Comparison of ENCODE assay signal across 28 cellular contexts in genomic region chr1:186615332-186615731, GRCh38.
DNase-seq lines count a peak whose midpoint lies in the region; ATAC-seq, FAIRE-seq and TF ChIP-seq lines count a peak whose summit lies in the region.
"Had no signal": no experiment of that assay in that cellular context is flagged by ENCODE, and none has a peak within 500 bp of the region (broad histone marks: within the 10 kb centered on the region; RNA-seq: fewer than 3 reads in every experiment).

No MANE protein-coding gene starts in this region.

- no peaks in the 10 kb centered on the region for H3K9me3 ChIP-seq in Loucy (ENCODE audit: insufficient read depth, low read depth, low read length)
- H3K9me3 ChIP-seq in vagina = no peaks in the 10 kb centered on the region
- H3K9me3 ChIP-seq: left lung, ovary, tibial nerve had no signal

- no peaks in the 10 kb centered on the region for H3K79me2 ChIP-seq in Loucy (ENCODE audit: insufficient read depth, low read length)

- peaks cover 42% of the 10 kb centered on the region for H3K4me1 Mint-ChIP-seq in activated CD8-positive, alpha-beta T cell treated with anti-CD3 and anti-CD28 coated beads, Interleukin-2, amount 10 ng/mL, durations not matched to agents 7 days and 5 days (ENCODE audit: low read depth)
- H3K4me1 Mint-ChIP-seq in activated CD8-positive, alpha-beta T cell treated with anti-CD3 and anti-CD28 coated beads for 36 hours (ENCODE audit: low read depth) = peaks cover 27% of the 10 kb centered on the region
- peaks cover 32% of the 10 kb centered on the region for H3K4me1 Mint-ChIP-seq in activated T-helper 2 cell treated with anti-CD3 and anti-CD28 coated beads, Interferon-gamma antibody, Interleukin-2, Interleukin-4, amounts not matched to agents 10 μg/mL and 5 μg/mL and 100 μg/mL, durations not matched to agents 14 hours and 24 hours and 36 hours (ENCODE audit: low read depth)
- peaks cover 33 to 38% of the 10 kb centered on the region in 2 donors for H3K4me1 Mint-ChIP-seq in natural killer cell treated with Interleukin-12 subunit alpha and Interleukin-12 subunit beta and Interleukin-15 and Interleukin-18, amount 100 ng/mL, for 72 hours (ENCODE audit: low read depth in 2 of 2)

- POLR2A ChIA-PET in activated CD8-positive, alpha-beta T cell treated with anti-CD3 and anti-CD28 coated beads, Interleukin-2, amount 10 ng/mL, durations not matched to agents 7 days and 5 days (lab: Charles Lee) = no interaction called here
- POLR2A ChIA-PET in activated CD8-positive, alpha-beta T cell treated with anti-CD3 and anti-CD28 coated beads for 36 hours (lab: Charles Lee) = no interaction called here

- peak overlapping the region; percentile 49 for H3K4me2 ChIP-seq in Loucy (ENCODE audit: low read depth, low read length, poor library complexity, severe bottlenecking)
- H3K4me2 ChIP-seq: smooth muscle cell had no signal

- intact Hi-C loops in activated CD8-positive, alpha-beta T cell treated with anti-CD3 and anti-CD28 coated beads for 36 hours (cut with micrococcal nuclease) = no loop called here
- intact Hi-C loops in activated T-helper 2 cell treated with anti-CD3 and anti-CD28 coated beads, Interferon-gamma antibody, Interleukin-2, Interleukin-4, amounts not matched to agents 10 μg/mL and 5 μg/mL and 100 μg/mL, durations not matched to agents 14 hours and 24 hours and 36 hours (cut with micrococcal nuclease) = loop anchor here (5.0 kb wide), 2 partner anchors 67 to 287 kb away; partner anchors contain the start of gene PTGS2
- intact Hi-C loops in vagina (cut with DNase I) = loop anchor here (10.0 kb wide), 1 partner anchor 369 kb away; no protein-coding TSS in a partner anchor

- peak; percentile 47 for ATAC-seq in activated CD8-positive, alpha-beta T cell treated with anti-CD3 and anti-CD28 coated beads, Interleukin-2, amount 10 ng/mL, durations not matched to agents 7 days and 5 days
- no peak for ATAC-seq in activated CD8-positive, alpha-beta T cell treated with anti-CD3 and anti-CD28 coated beads for 36 hours
- ATAC-seq in natural killer cell treated with Interleukin-12 subunit alpha and Interleukin-12 subunit beta and Interleukin-15 and Interleukin-18, amount 100 ng/mL, for 72 hours = no peak
- no peak for ATAC-seq in HG03342 (IDR thresholded peaks at IDR 0.05; ENCODE audit: unreplicated experiment)
- ATAC-seq: HCT116, K562, left lung, Panc1 had no signal

- FAIRE-seq in HTR-8/SVneo (lab: Jason Lieb, UNC) = no peak
- FAIRE-seq: islet of Langerhans, K562 had no signal

- H3K27me3 ChIP-seq in Loucy (ENCODE audit: insufficient read depth, low read length, poor library complexity, severe bottlenecking) (no peaks in the 10 kb centered on the region), vagina (no peaks in the 10 kb centered on the region)
- H3K27me3 ChIP-seq: brain microvascular endothelial cell, left lung, ovary, tibial nerve had no signal

- H3K9me3 Mint-ChIP-seq in activated CD8-positive, alpha-beta T cell treated with anti-CD3 and anti-CD28 coated beads, Interleukin-2, amount 10 ng/mL, durations not matched to agents 7 days and 5 days (ENCODE audit: insufficient read depth) = no peaks in the 10 kb centered on the region
- no peaks in the 10 kb centered on the region for H3K9me3 Mint-ChIP-seq in activated CD8-positive, alpha-beta T cell treated with anti-CD3 and anti-CD28 coated beads for 36 hours
- peaks cover 4% of the 10 kb centered on the region for H3K9me3 Mint-ChIP-seq in activated T-helper 2 cell treated with anti-CD3 and anti-CD28 coated beads, Interferon-gamma antibody, Interleukin-2, Interleukin-4, amounts not matched to agents 10 μg/mL and 5 μg/mL and 100 μg/mL, durations not matched to agents 14 hours and 24 hours and 36 hours
- peaks cover 2% of the 10 kb centered on the region for H3K9me3 Mint-ChIP-seq in natural killer cell treated with Interleukin-12 subunit alpha and Interleukin-12 subunit beta and Interleukin-15 and Interleukin-18, amount 100 ng/mL, for 72 hours

- H3K36me3 ChIP-seq in Loucy (ENCODE audit: insufficient read depth, low read length) (no peaks in the 10 kb centered on the region), vagina (no peaks in the 10 kb centered on the region)
- H3K36me3 ChIP-seq: brain microvascular endothelial cell, left lung, ovary, tibial nerve had no signal

- peaks cover 17% of the 10 kb centered on the region for H3K4me1 ChIP-seq in Loucy (ENCODE audit: insufficient read depth, low read length, poor library complexity, severe bottlenecking)
- H3K4me1 ChIP-seq in vagina = peaks cover 6% of the 10 kb centered on the region

- H3K27ac Mint-ChIP-seq in activated CD8-positive, alpha-beta T cell treated with anti-CD3 and anti-CD28 coated beads, Interleukin-2, amount 10 ng/mL, durations not matched to agents 7 days and 5 days = peak overlapping the region; percentile 48
- no peak overlapping the region for H3K27ac Mint-ChIP-seq in activated CD8-positive, alpha-beta T cell treated with anti-CD3 and anti-CD28 coated beads for 36 hours
- H3K27ac Mint-ChIP-seq in activated T-helper 2 cell treated with anti-CD3 and anti-CD28 coated beads, Interferon-gamma antibody, Interleukin-2, Interleukin-4, amounts not matched to agents 10 μg/mL and 5 μg/mL and 100 μg/mL, durations not matched to agents 14 hours and 24 hours and 36 hours = no peak overlapping the region
- H3K27ac Mint-ChIP-seq in natural killer cell treated with Interleukin-12 subunit alpha and Interleukin-12 subunit beta and Interleukin-15 and Interleukin-18, amount 100 ng/mL, for 72 hours = peak overlapping the region in 1 of 2 donors; percentile 56

- no peak for DNase-seq in activated CD8-positive, alpha-beta T cell treated with anti-CD3 and anti-CD28 coated beads, Interleukin-2, amount 10 ng/mL, durations not matched to agents 7 days and 5 days
- no peak for DNase-seq in activated CD8-positive, alpha-beta T cell treated with anti-CD3 and anti-CD28 coated beads for 36 hours
- DNase-seq in activated T-helper 2 cell treated with anti-CD3 and anti-CD28 coated beads, Interferon-gamma antibody, Interleukin-2, Interleukin-4, amounts not matched to agents 10 μg/mL and 5 μg/mL and 100 μg/mL, durations not matched to agents 14 hours and 24 hours and 36 hours (ENCODE audit: low spot score) = no peak
- DNase-seq in natural killer cell treated with Interleukin-12 subunit alpha and Interleukin-12 subunit beta and Interleukin-15 and Interleukin-18, amount 100 ng/mL, for 72 hours (ENCODE audit: low spot score) = no peak
- DNase-seq in vagina (ENCODE audit: extremely low spot score in 2 of 2) (no peak), HTR-8/SVneo (ENCODE audit: insufficient read length, low spot score) (no peak)
- DNase-seq: activated CD4-positive, CD25-positive, alpha-beta regulatory T cell; activated gamma-delta T cell treated with Interleukin-2 at 50 U/mL for 16 hours; activated T-cell treated with anti-CD3 and anti-CD28 coated beads, Interleukin-2, amount 50 U/mL, for 1 hour; amniotic stem cell; brain microvascular endothelial cell; Calu3; DND-41; left lung; naive B cell; NCI-H1694 treated with DMSO at 0.1 percent for 48 hours; NCI-H524; ovary; SHP77 treated with DMSO at 0.1 percent for 48 hours; stimulated activated CD4-positive, alpha-beta T cell treated with anti-CD3 and anti-CD28 coated beads, Interleukin-2, amount 100 ng/mL, for 48 hours had no signal

- peak overlapping the region; percentile 95 for H2AFZ ChIP-seq in Loucy (ENCODE audit: low read length)

- no peaks in the 10 kb centered on the region for H3F3A ChIP-seq in Loucy (ENCODE audit: low read depth)

- CTCF ChIA-PET in activated CD8-positive, alpha-beta T cell treated with anti-CD3 and anti-CD28 coated beads, Interleukin-2, amount 10 ng/mL, durations not matched to agents 7 days and 5 days (lab: Charles Lee) = interaction anchor here (1.0 to 1.4 kb wide), 2 partner anchors 9 to 240 kb away, joined by 4 to 5 read pairs; partner anchors contain the start of gene TPR
- CTCF ChIA-PET in activated CD8-positive, alpha-beta T cell treated with anti-CD3 and anti-CD28 coated beads for 36 hours (lab: Charles Lee) = interaction anchor here (1.0 kb wide), 1 partner anchor 240 kb away, joined by 3 read pairs; the partner anchor contains the start of gene TPR

- no peak overlapping the region for H3K4me3 ChIP-seq in Loucy (ENCODE audit: low read length, poor library complexity, severe bottlenecking)
- H3K4me3 ChIP-seq in vagina = no peak overlapping the region
- H3K4me3 ChIP-seq: K562, left lung, ovary, smooth muscle cell, tibial nerve had no signal

- no peak overlapping the region for H3K9ac ChIP-seq in Loucy (ENCODE audit: low read depth, low read length, poor library complexity, severe bottlenecking)

- peak overlapping the region; percentile 15 for H3K4me3 Mint-ChIP-seq in activated CD8-positive, alpha-beta T cell treated with anti-CD3 and anti-CD28 coated beads, Interleukin-2, amount 10 ng/mL, durations not matched to agents 7 days and 5 days
- no peak overlapping the region for H3K4me3 Mint-ChIP-seq in activated CD8-positive, alpha-beta T cell treated with anti-CD3 and anti-CD28 coated beads for 36 hours
- H3K4me3 Mint-ChIP-seq in activated T-helper 2 cell treated with anti-CD3 and anti-CD28 coated beads, Interferon-gamma antibody, Interleukin-2, Interleukin-4, amounts not matched to agents 10 μg/mL and 5 μg/mL and 100 μg/mL, durations not matched to agents 14 hours and 24 hours and 36 hours (ENCODE audit: low read depth) = peak overlapping the region; percentile 53
- peak overlapping the region; percentile 21 for H3K4me3 Mint-ChIP-seq in natural killer cell treated with Interleukin-12 subunit alpha and Interleukin-12 subunit beta and Interleukin-15 and Interleukin-18, amount 100 ng/mL, for 72 hours
- H3K4me3 Mint-ChIP-seq: naive B cell had no signal

- H3K9me2 ChIP-seq in Loucy (replicated peaks; ENCODE audit: low read depth, low read length) = no peaks in the 10 kb centered on the region

- no peak for TF ChIP-seq POLR2A in vagina (IDR thresholded peaks at IDR 0.05)

- peaks cover 2% of the 10 kb centered on the region for H3K36me3 Mint-ChIP-seq in activated CD8-positive, alpha-beta T cell treated with anti-CD3 and anti-CD28 coated beads, Interleukin-2, amount 10 ng/mL, durations not matched to agents 7 days and 5 days (ENCODE audit: low read depth)
- H3K36me3 Mint-ChIP-seq in activated CD8-positive, alpha-beta T cell treated with anti-CD3 and anti-CD28 coated beads for 36 hours (ENCODE audit: low read depth) = no peaks in the 10 kb centered on the region
- no peaks in the 10 kb centered on the region for H3K36me3 Mint-ChIP-seq in activated T-helper 2 cell treated with anti-CD3 and anti-CD28 coated beads, Interferon-gamma antibody, Interleukin-2, Interleukin-4, amounts not matched to agents 10 μg/mL and 5 μg/mL and 100 μg/mL, durations not matched to agents 14 hours and 24 hours and 36 hours (ENCODE audit: low read depth)
- H3K36me3 Mint-ChIP-seq in natural killer cell treated with Interleukin-12 subunit alpha and Interleukin-12 subunit beta and Interleukin-15 and Interleukin-18, amount 100 ng/mL, for 72 hours = no peaks in the 10 kb centered on the region
- H3K36me3 Mint-ChIP-seq: naive B cell had no signal

- no peaks in the 10 kb centered on the region for H4K20me1 ChIP-seq in Loucy (ENCODE audit: insufficient read depth, low read length, poor library complexity, severe bottlenecking)

- H3K27ac ChIP-seq in vagina = no peak overlapping the region
- H3K27ac ChIP-seq: brain microvascular endothelial cell, ovary, tibial nerve had no signal

- TF ChIP-seq CTCF in activated CD8-positive, alpha-beta T cell treated with anti-CD3 and anti-CD28 coated beads for 36 hours (IDR thresholded peaks at IDR 0.05) = no peak
- TF ChIP-seq CTCF in Loucy (conservative IDR thresholded peaks at IDR 0.05; ENCODE audit: low read length) (no peak), vagina (IDR thresholded peaks at IDR 0.05) (no peak)

- peaks cover 11% of the 10 kb centered on the region for H3K27me3 Mint-ChIP-seq in activated CD8-positive, alpha-beta T cell treated with anti-CD3 and anti-CD28 coated beads, Interleukin-2, amount 10 ng/mL, durations not matched to agents 7 days and 5 days (ENCODE audit: low read depth)
- H3K27me3 Mint-ChIP-seq in activated CD8-positive, alpha-beta T cell treated with anti-CD3 and anti-CD28 coated beads for 36 hours = peaks cover 8% of the 10 kb centered on the region
- H3K27me3 Mint-ChIP-seq in activated T-helper 2 cell treated with anti-CD3 and anti-CD28 coated beads, Interferon-gamma antibody, Interleukin-2, Interleukin-4, amounts not matched to agents 10 μg/mL and 5 μg/mL and 100 μg/mL, durations not matched to agents 14 hours and 24 hours and 36 hours (ENCODE audit: low read depth) = peaks cover 14% of the 10 kb centered on the region
- no peaks in the 10 kb centered on the region for H3K27me3 Mint-ChIP-seq in natural killer cell treated with Interleukin-12 subunit alpha and Interleukin-12 subunit beta and Interleukin-15 and Interleukin-18, amount 100 ng/mL, for 72 hours
